ENCODE assay signal across 8 cellular contexts in genomic region chr9:131422241-131422792, GRCh38. TPM values are rescaled to one million over a fixed set of nuclear protein-coding genes. Genes with fewer than 3 reads are reported as not detected.
A peak's percentile ranks its signal among the peaks of the same experiment; 100 is the strongest.
DNase-seq lines count a peak whose midpoint lies in the region; ATAC-seq lines count a peak whose summit lies in the region.

No MANE protein-coding gene starts in this region.

- ATAC-seq in esophagus mucosa (peak; percentile 51), HG02588 (IDR thresholded peaks at IDR 0.05; ENCODE audit: unreplicated experiment) (no peak), HG02981 (IDR thresholded peaks at IDR 0.05; ENCODE audit: unreplicated experiment) (no peak), GM19455 (IDR thresholded peaks at IDR 0.05; ENCODE audit: unreplicated experiment) (no peak)

- DNase-seq in EL (peak; percentile 26), RPMI8226 (peak; percentile 20), pons (ENCODE audit: low spot score) (peak; percentile 56), activated gamma-delta T cell treated with Interleukin-2 at 50 U/mL for 16 hours (no peak)

RNA-seq across cellular contexts. Expression of gene PRRC2B, which starts 28.4 kb away (rescaled TPM):
- total RNA-seq in esophagus mucosa, result 82.9 TPM
